8 cellular contexts compared by ENCODE assay signal in the genomic region with DNA sequence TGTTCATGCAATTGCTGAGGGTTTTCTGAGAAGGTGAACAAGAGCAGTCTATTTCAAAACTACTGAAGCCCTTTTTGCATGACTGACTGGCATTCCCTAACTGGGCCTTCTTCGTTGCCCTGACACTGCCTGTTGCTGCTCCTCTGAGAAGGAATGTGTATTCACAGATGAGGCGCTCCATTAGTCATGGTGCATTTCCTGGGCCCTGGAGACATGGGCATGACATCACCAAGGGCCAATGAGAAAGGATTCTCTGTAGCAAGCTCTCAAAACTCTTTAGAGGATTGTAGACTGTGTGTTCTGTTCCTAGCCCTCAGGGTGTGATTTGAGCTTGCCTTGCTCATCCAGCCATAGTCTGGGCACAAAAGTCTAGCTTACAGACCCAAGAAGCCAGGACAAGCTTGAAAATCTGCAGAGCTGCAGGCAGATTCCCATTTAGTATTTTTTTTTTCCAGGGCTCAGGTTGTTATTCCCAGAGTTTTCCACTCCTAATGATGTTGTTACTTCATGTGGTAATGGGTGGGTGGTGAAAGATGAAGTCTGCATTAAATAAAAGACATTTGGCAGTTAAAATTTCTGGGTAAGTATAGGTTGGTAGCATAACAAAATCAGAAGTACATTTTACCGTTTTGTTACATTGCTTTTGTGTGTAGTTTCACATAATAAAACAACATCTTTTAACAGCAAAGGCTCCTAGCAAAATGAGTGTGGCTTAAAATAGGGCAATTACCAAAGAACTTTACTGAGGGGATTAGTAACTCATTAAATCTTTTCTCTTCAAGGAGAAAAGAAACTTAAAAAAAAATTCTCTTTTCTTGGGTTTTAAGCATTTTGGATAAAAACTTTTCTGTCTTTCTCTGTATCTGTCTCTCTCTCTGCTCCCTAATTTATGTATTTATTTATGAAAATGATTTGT.
DNase-seq lines count a peak whose midpoint lies in the region; ATAC-seq and TF ChIP-seq lines count a peak whose summit lies in the region.

No MANE protein-coding gene starts in this region.

- no peak overlapping the region for H3K4me3 Mint-ChIP-seq in osteocyte (ENCODE audit: unreplicated experiment)

- H3K27ac ChIP-seq in AG04450 (ENCODE audit: low read depth, low read length) (peak overlapping the region; percentile 52), foreskin keratinocyte (peak overlapping the region; percentile 96)

- TF ChIP-seq CTCF in AG04450 (IDR thresholded peaks at IDR 0.05; ENCODE audit: low read depth, low read length) (no peak), foreskin keratinocyte (conservative IDR thresholded peaks at IDR 0.05) (peak; percentile 1), osteocyte (IDR thresholded peaks at IDR 0.05) (no peak)

- H3K9me3 Mint-ChIP-seq in osteocyte (ENCODE audit: unreplicated experiment): peaks cover 5% of the 10 kb centered on the region

- POLR2A ChIA-PET in AG04450 (lab: Yijun Ruan, JAX): no interaction called here

- H3K4me1 Mint-ChIP-seq in osteocyte (ENCODE audit: unreplicated experiment): peaks cover 73% of the 10 kb centered on the region

- no peaks in the 10 kb centered on the region for H3K27me3 Mint-ChIP-seq in osteocyte (ENCODE audit: unreplicated experiment)

- peak overlapping the region; percentile 98 for H3K27ac Mint-ChIP-seq in osteocyte (ENCODE audit: unreplicated experiment)

- no peaks in the 10 kb centered on the region for H3K9me3 ChIP-seq in AG04450 (ENCODE audit: control insufficient read depth, insufficient read depth, low read length)

- ATAC-seq in foreskin keratinocyte: peak; percentile 87
- no peak for ATAC-seq in GM18867 (IDR thresholded peaks at IDR 0.05; ENCODE audit: unreplicated experiment)
- no peak for ATAC-seq in GM21786 (IDR thresholded peaks at IDR 0.05; ENCODE audit: unreplicated experiment)

- DNase-seq in AG04450 (ENCODE audit: low read depth, low spot score) (peak; percentile 80), H7 (peak; percentile 22), SW 1271 (lab: John Stamatoyannopoulos, UW) (peak; percentile 97 to 99), foreskin keratinocyte (peak; percentile 100), osteocyte (ENCODE audit: extremely low spot score, unreplicated experiment) (peak; percentile 89)
- no peak for DNase-seq in central memory CD4-positive, alpha-beta T cell

- H3K36me3 ChIP-seq in H7 (replicated peaks; ENCODE audit: control insufficient read depth, insufficient read depth, low read length): no peaks in the 10 kb centered on the region

- H3K4me1 ChIP-seq in foreskin keratinocyte: peaks cover 61% of the 10 kb centered on the region

- H3K27me3 ChIP-seq in AG04450 (ENCODE audit: control insufficient read depth, insufficient read depth, low read length) (no peaks in the 10 kb centered on the region), H7 (ENCODE audit: control insufficient read depth, insufficient read depth, low read length) (no peaks in the 10 kb centered on the region), foreskin keratinocyte (no peaks in the 10 kb centered on the region)

- H3K36me3 Mint-ChIP-seq in osteocyte (ENCODE audit: unreplicated experiment): no peaks in the 10 kb centered on the region

- H3K4me3 ChIP-seq in AG04450 (ENCODE audit: low read depth, low read length) (no peak overlapping the region), H7 (ENCODE audit: insufficient read depth, low read depth, low read length) (no peak overlapping the region)

- CTCF ChIA-PET in AG04450 (lab: Charles Lee): interaction anchor here (0.6 kb wide), 1 partner anchor 15 kb away, joined by 3 read pairs; no protein-coding TSS in a partner anchor
